ENCODE assay signal across 14 cellular contexts in genomic region chr20:20461526-20461925, GRCh38.
A peak's percentile ranks its signal among the peaks of the same experiment; 100 is the strongest.
DNase-seq lines count a peak whose midpoint lies in the region; ATAC-seq and TF ChIP-seq lines count a peak whose summit lies in the region.
"Had no signal": no experiment of that assay in that cellular context is flagged by ENCODE, and none has a peak within 500 bp of the region (broad histone marks: within the 10 kb centered on the region; RNA-seq: fewer than 3 reads in every experiment).

No MANE protein-coding gene starts in this region.

- H3K4me3 Mint-ChIP-seq in WTC11 (no peak overlapping the region), H9 (no peak overlapping the region)
- H3K4me3 Mint-ChIP-seq: B cell; CD4-positive, alpha-beta memory T cell had no signal

- H2BK12ac ChIP-seq in H9 (ENCODE audit: insufficient read length, low read depth, low read length) = no peak overlapping the region

- no peak overlapping the region for H3K27ac ChIP-seq in BLaER1
- H3K27ac ChIP-seq in HUES48 (ENCODE audit: low read depth, low read length) = peak overlapping the region; percentile 5
- no peak overlapping the region for H3K27ac ChIP-seq in H9 (ENCODE audit: insufficient read length, low read depth, low read length)

- H4K8ac ChIP-seq in H9 (replicated peaks; ENCODE audit: insufficient read length, low read depth, low read length) = no peak overlapping the region

- H3K79me1 ChIP-seq in H9 (ENCODE audit: insufficient read depth, low read depth, low read length, poor library complexity, severe bottlenecking) = no peaks in the 10 kb centered on the region

- H3K36me3 Mint-ChIP-seq in WTC11 (no peaks in the 10 kb centered on the region), H9 (ENCODE audit: insufficient read depth in 1 of 3, low read depth in 3 of 3) (peaks cover 0 to 4% (median 1%) of the 10 kb centered on the region in 3 experiments; a peak in 1 of 7 replicates)

- no peak overlapping the region for H2BK20ac ChIP-seq in H9 (ENCODE audit: low read depth, low read length, poor library complexity, severe bottlenecking)

- no peaks in the 10 kb centered on the region for H3K79me2 ChIP-seq in H9 (ENCODE audit: insufficient read depth, low read length)

- DNase-seq in NCI-H524 (lab: John Stamatoyannopoulos, UW) (peak; percentile 99 to 100), WTC11 (ENCODE audit: low spot score) (no peak), H9 (no peak)
- no peak for DNase-seq in activated naive CD4-positive, alpha-beta T cell treated with anti-CD3 and anti-CD28 coated beads, Interleukin-2, amount 50 U/mL, for 16 hours
- DNase-seq: ACHN; CD4-positive, alpha-beta memory T cell; IMR-90; MV-4-11; NCI-H1436 had no signal

- no peak overlapping the region for H3K56ac ChIP-seq in H9 (ENCODE audit: insufficient read length, low read depth, low read length)

- H3K4ac ChIP-seq in H9 (ENCODE audit: low read depth, low read length) = no peak overlapping the region

- H3K9me3 Mint-ChIP-seq in WTC11 = no peaks in the 10 kb centered on the region
- no peaks in the 10 kb centered on the region for H3K9me3 Mint-ChIP-seq in H9

- H3K27me3 Mint-ChIP-seq in WTC11 (ENCODE audit: low read depth) (no peaks in the 10 kb centered on the region), H9 (ENCODE audit: low read depth) (no peaks in the 10 kb centered on the region)
- H3K27me3 Mint-ChIP-seq: B cell; CD4-positive, alpha-beta memory T cell had no signal

- peak overlapping the region; percentile 11; the same call in 1 of the 2 replicates for H3K4me2 ChIP-seq in BLaER1
- no peak overlapping the region for H3K4me2 ChIP-seq in H9 (ENCODE audit: insufficient read depth, insufficient read length, low read length)

- H4K5ac ChIP-seq in H9 (ENCODE audit: insufficient read length, low read depth, low read length) = no peak overlapping the region

- H3K4me3 ChIP-seq in BLaER1 = no peak overlapping the region
- H3K4me3 ChIP-seq in HUES48 (ENCODE audit: low read depth, low read length) = no peak overlapping the region

- no CpG with 5 or more reads among the region's 2 CpGs for WGBS in H9 (ENCODE audit: extremely low coverage, insufficient read length, low lambda C conversion rate)

- H3K18ac ChIP-seq in H9 (ENCODE audit: insufficient read length, low read depth, low read length) = no peak overlapping the region

- no peak overlapping the region for H2AK5ac ChIP-seq in H9 (ENCODE audit: insufficient read length, low read length)

- H3K9ac ChIP-seq in BLaER1 (no peak overlapping the region), HUES48 (ENCODE audit: low read depth, low read length) (no peak overlapping the region), H9 (ENCODE audit: extremely low read depth, insufficient read length, low read length) (no peak overlapping the region)

- H2BK120ac ChIP-seq in H9 (ENCODE audit: low read depth, low read length, poor library complexity, severe bottlenecking) = no peak overlapping the region

- peak overlapping the region; percentile 86 for H3K27ac Mint-ChIP-seq in WTC11
- no peak overlapping the region for H3K27ac Mint-ChIP-seq in H9
- H3K27ac Mint-ChIP-seq: B cell had no signal

- H4K20me1 ChIP-seq in BLaER1 (peaks cover 20% of the 10 kb centered on the region), H9 (ENCODE audit: control insufficient read depth, insufficient read depth, insufficient read length) (no peaks in the 10 kb centered on the region)

- H3K27me3 ChIP-seq in BLaER1 (no peaks in the 10 kb centered on the region), HUES48 (ENCODE audit: control insufficient read depth, insufficient read depth, low read length) (no peaks in the 10 kb centered on the region), H9 (ENCODE audit: insufficient read depth, low read length) (no peaks in the 10 kb centered on the region)

- no peaks in the 10 kb centered on the region for H3K9me3 ChIP-seq in BLaER1
- no peaks in the 10 kb centered on the region for H3K9me3 ChIP-seq in HUES48 (ENCODE audit: control insufficient read depth, insufficient read depth, low read length)
- H3K9me3 ChIP-seq in H9 (ENCODE audit: control insufficient read depth, low read depth, low read length) = no peaks in the 10 kb centered on the region

- POLR2A ChIA-PET in WTC11 (lab: Charles Lee) = no interaction called here

- H3K4me1 ChIP-seq in BLaER1 (peaks cover 42% of the 10 kb centered on the region), HUES48 (ENCODE audit: control insufficient read depth, insufficient read depth, low read length) (peaks cover 47% of the 10 kb centered on the region), H9 (ENCODE audit: insufficient read depth, low read length) (peaks cover 19% of the 10 kb centered on the region)

- no peak overlapping the region for H2BK5ac ChIP-seq in H9 (ENCODE audit: insufficient read length, low read length)

- no peak overlapping the region for H3K23ac ChIP-seq in H9 (ENCODE audit: insufficient read length, low read depth, low read length)

- no peak overlapping the region for H4K91ac ChIP-seq in H9 (ENCODE audit: insufficient read length, low read depth, low read length)

- H3T11ph ChIP-seq in H9 (ENCODE audit: low read length) = no peak overlapping the region

- no peak overlapping the region for H2BK15ac ChIP-seq in H9 (ENCODE audit: low read depth, low read length)

- no peak overlapping the region for H2AFZ ChIP-seq in H9 (ENCODE audit: low read length)

- CTCF ChIA-PET in WTC11 (lab: Charles Lee) = interaction anchor here (1.1 kb wide), 1 partner anchor 132 kb away, joined by 3 read pairs; no protein-coding TSS in a partner anchor

- TF ChIP-seq CTCF in WTC11 (IDR thresholded peaks at IDR 0.05) = no peak
- TF ChIP-seq CTCF in H9 (conservative IDR thresholded peaks at IDR 0.05) = no peak

- peaks cover 7% of the 10 kb centered on the region; the same call in 1 of the 2 replicates for H3K36me3 ChIP-seq in BLaER1
- no peaks in the 10 kb centered on the region; the same call in 1 of the 2 replicates for H3K36me3 ChIP-seq in HUES48 (ENCODE audit: control insufficient read depth, insufficient read depth, low read length)

- H3K23me2 ChIP-seq in H9 (ENCODE audit: insufficient read length, low read depth, low read length, poor library complexity, severe bottlenecking) = no peaks in the 10 kb centered on the region

- ATAC-seq in WTC11 (no peak), HG03280 (IDR thresholded peaks at IDR 0.05; ENCODE audit: unreplicated experiment) (no peak), HG03565 (IDR thresholded peaks at IDR 0.05; ENCODE audit: unreplicated experiment) (no peak)

- H3K4me1 Mint-ChIP-seq in WTC11 (peaks cover 66% of the 10 kb centered on the region), H9 (peaks cover 47 to 49% of the 10 kb centered on the region in 2 experiments)

- H3K14ac ChIP-seq in H9 (ENCODE audit: insufficient read depth, low read length) = no peak overlapping the region

TF ChIP-seq in WTC11, 78 proteins besides CTCF, POLR2A, EP300 and RAD21 (continues in another document):
- TF ChIP-seq CDX4 (CRISPR knock-in tag; IDR thresholded peaks at IDR 0.05; ENCODE audit: borderline replicate concordance) (no peak), E2F1 (CRISPR knock-in tag; IDR thresholded peaks at IDR 0.05) (no peak), ESRRA (CRISPR knock-in tag; IDR thresholded peaks at IDR 0.05; ENCODE audit: borderline replicate concordance) (no peak), ELF4 (CRISPR knock-in tag; IDR thresholded peaks at IDR 0.05; ENCODE audit: low read depth) (no peak), ZNF317 (CRISPR knock-in tag; IDR thresholded peaks at IDR 0.05; ENCODE audit: borderline replicate concordance, low read depth) (no peak), NR3C1 (CRISPR knock-in tag; conservative IDR thresholded peaks at IDR 0.05; ENCODE audit: low read depth) (no peak), JAZF1 (CRISPR knock-in tag; IDR thresholded peaks at IDR 0.05) (no peak), GRHL2 (CRISPR knock-in tag; IDR thresholded peaks at IDR 0.05; ENCODE audit: insufficient replicate concordance, severe bottlenecking) (no peak), EMX1 (CRISPR knock-in tag; IDR thresholded peaks at IDR 0.05) (no peak), TP53 (CRISPR knock-in tag; IDR thresholded peaks at IDR 0.05) (no peak), ZNF423 (CRISPR knock-in tag; IDR thresholded peaks at IDR 0.05) (no peak), FOXK1 (CRISPR knock-in tag; IDR thresholded peaks at IDR 0.05) (no peak), TEAD4 (CRISPR knock-in tag; IDR thresholded peaks at IDR 0.05) (no peak), NFE2L1 (CRISPR knock-in tag; IDR thresholded peaks at IDR 0.05) (no peak), ZNF416 (CRISPR knock-in tag; IDR thresholded peaks at IDR 0.05) (no peak)
- TF ChIP-seq, protein P1, sequence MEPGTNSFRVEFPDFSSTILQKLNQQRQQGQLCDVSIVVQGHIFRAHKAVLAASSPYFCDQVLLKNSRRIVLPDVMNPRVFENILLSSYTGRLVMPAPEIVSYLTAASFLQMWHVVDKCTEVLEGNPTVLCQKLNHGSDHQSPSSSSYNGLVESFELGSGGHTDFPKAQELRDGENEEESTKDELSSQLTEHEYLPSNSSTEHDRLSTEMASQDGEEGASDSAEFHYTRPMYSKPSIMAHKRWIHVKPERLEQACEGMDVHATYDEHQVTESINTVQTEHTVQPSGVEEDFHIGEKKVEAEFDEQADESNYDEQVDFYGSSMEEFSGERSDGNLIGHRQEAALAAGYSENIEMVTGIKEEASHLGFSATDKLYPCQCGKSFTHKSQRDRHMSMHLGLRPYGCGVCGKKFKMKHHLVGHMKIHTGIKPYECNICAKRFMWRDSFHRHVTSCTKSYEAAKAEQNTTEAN (CRISPR knock-in tag; IDR thresholded peaks at IDR 0.05) = no peak
- TF ChIP-seq, protein P2, sequence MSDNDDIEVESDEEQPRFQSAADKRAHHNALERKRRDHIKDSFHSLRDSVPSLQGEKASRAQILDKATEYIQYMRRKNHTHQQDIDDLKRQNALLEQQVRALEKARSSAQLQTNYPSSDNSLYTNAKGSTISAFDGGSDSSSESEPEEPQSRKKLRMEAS (CRISPR knock-in tag; IDR thresholded peaks at IDR 0.05) = no peak

Comparison
In these comparisons a context has a peak if more than half of its experiments do, and no peak if none do; other contexts are left out.
1. DNase-seq: peak in NCI-H524 (2 of 2); none in WTC11 (single experiment), H9 (single experiment) and activated naive CD4-positive, alpha-beta T cell treated with anti-CD3 and anti-CD28 coated beads, Interleukin-2, amount 50 U/mL, for 16 hours (single experiment).